Comparison of ENCODE assay signal across 8 cellular contexts in genomic region chr12:57213068-57213715, GRCh38. TPM values are rescaled to one million over a fixed set of nuclear protein-coding genes. Genes with fewer than 3 reads are reported as not detected.
A peak's percentile ranks its signal among the peaks of the same experiment; 100 is the strongest.
DNase-seq lines count a peak whose midpoint lies in the region; ATAC-seq, FAIRE-seq and TF ChIP-seq lines count a peak whose summit lies in the region.

No MANE protein-coding gene starts in this region.

- TF ChIP-seq CTCF in A549 (IDR thresholded peaks at IDR 0.05): peak; percentile 90
- TF ChIP-seq CTCF in MM.1S (IDR thresholded peaks at IDR 0.05; ENCODE audit: low read length): peak; percentile 81
- peak; percentile 94 for TF ChIP-seq CTCF in fibroblast of the aortic adventitia (IDR thresholded peaks at IDR 0.05; ENCODE audit: insufficient read depth, low read length)
- TF ChIP-seq CTCF in testis (IDR thresholded peaks at IDR 0.05): peak; percentile 87 to 95 (median 93)

- peak overlapping the region in 1 of 2 experiments; percentile 67; a peak in 4 of 6 replicates for H3K27ac ChIP-seq in A549
- no peak overlapping the region for H3K27ac ChIP-seq in MM.1S (ENCODE audit: low read length)
- peak overlapping the region; percentile 33 to 50 for H3K27ac ChIP-seq in testis

- TF ChIP-seq RAD21 in A549 (conservative IDR thresholded peaks at IDR 0.05 in 1 of 2, IDR thresholded peaks at IDR 0.05 in 1 of 2): peak; percentile 78 to 85

- CTCF ChIA-PET in A549 (lab: Yijun Ruan, JAX): interaction anchor here (0.5 to 8.5 kb wide), 32 partner anchors 8 to 503 kb away, joined by 3 to 615 read pairs (median 5); partner anchors contain the start of genes GLI1, INHBE, SHMT2 and STAT6

- no peak for TF ChIP-seq POLR2A in A549 (IDR thresholded peaks at IDR 0.05; ENCODE audit: low read length)
- no peak for TF ChIP-seq POLR2A in testis (IDR thresholded peaks at IDR 0.05)

- H3K9me3 ChIP-seq in A549: no peaks in the 10 kb centered on the region
- H3K9me3 ChIP-seq in MM.1S (replicated peaks; ENCODE audit: insufficient read depth, low read length): no peaks in the 10 kb centered on the region
- no peaks in the 10 kb centered on the region for H3K9me3 ChIP-seq in testis

- no peak overlapping the region for H2AFZ ChIP-seq in MM.1S (ENCODE audit: low read length)

- H3K9me2 ChIP-seq in MM.1S (replicated peaks; ENCODE audit: insufficient read depth, low read length): no peaks in the 10 kb centered on the region

- H3K27me3 ChIP-seq in MM.1S (replicated peaks; ENCODE audit: insufficient read depth, low read length) (peaks cover 92% of the 10 kb centered on the region), testis (no peaks in the 10 kb centered on the region)

- intact Hi-C loops in testis (cut with DNase I; ENCODE audit: low total_unique reads): no loop called here

- FAIRE-seq in A549 (lab: Jason Lieb, UNC): peak; percentile 13

- peaks cover 31% of the 10 kb centered on the region for H3K4me1 ChIP-seq in A549
- H3K4me1 ChIP-seq in MM.1S (ENCODE audit: low read length): peaks cover 17% of the 10 kb centered on the region
- peaks cover 27% of the 10 kb centered on the region for H3K4me1 ChIP-seq in testis

- no peaks in the 10 kb centered on the region for H3K79me2 ChIP-seq in MM.1S (ENCODE audit: low read length)

- H3K36me3 ChIP-seq in MM.1S (replicated peaks; ENCODE audit: insufficient read depth, low read length) (no peaks in the 10 kb centered on the region), testis (ENCODE audit: low read depth, missing control alignments) (no peaks in the 10 kb centered on the region)

- DNase-seq in A549 (ENCODE audit: low read depth in 1 of 2, low spot score in 1 of 2): peak; percentile 89 to 94
- peak; percentile 68 for DNase-seq in MM.1S
- DNase-seq in SHP77 treated with DMSO at 0.1 percent for 48 hours (lab: John Stamatoyannopoulos, UW): peak; percentile 63
- peak; percentile 69 for DNase-seq in activated effector memory CD4-positive, alpha-beta T cell treated with Interleukin-2 at 50 U/mL for 16 hours
- DNase-seq in fibroblast of the aortic adventitia (ENCODE audit: low read depth): peak; percentile 87
- peak in 55 of 56 donors; percentile 22 to 91 (median 72) for DNase-seq in nucleus accumbens (lab: John Stamatoyannopoulos, UW)
- DNase-seq in testis: peak; percentile 94

- H3K4me2 ChIP-seq in A549 (peak overlapping the region; percentile 54), MM.1S (ENCODE audit: low read depth, low read length) (peak overlapping the region; percentile 33; the same call in 1 of the 2 replicates)

- H4K20me1 ChIP-seq in MM.1S (ENCODE audit: insufficient read depth, low read length): 0 out of 2 replicates have a peak, but pooled peaks cover 4% of the 10 kb centered on the region

- POLR2A ChIA-PET in A549 (lab: Yijun Ruan, JAX): interaction anchor here (0.6 to 2.2 kb wide), 5 partner anchors 16 to 94 kb away, joined by 4 to 12 read pairs (median 9); partner anchors contain the start of gene SHMT2

- ATAC-seq in A549: peak; percentile 51 to 75
- ATAC-seq in GM18502 (IDR thresholded peaks at IDR 0.05; ENCODE audit: poor library complexity, unreplicated experiment): peak; percentile 55

- H3F3A ChIP-seq in MM.1S (ENCODE audit: insufficient read depth, low read length): peaks cover 10% of the 10 kb centered on the region

- H3K9ac ChIP-seq in MM.1S (ENCODE audit: low read length): no peak overlapping the region

- H3K4me3 ChIP-seq in A549 (no peak overlapping the region), MM.1S (ENCODE audit: low read length) (no peak overlapping the region), fibroblast of the aortic adventitia (ENCODE audit: low read depth, low read length) (no peak overlapping the region), testis (no peak overlapping the region)

- TF ChIP-seq EP300 in A549 (IDR thresholded peaks at IDR 0.05): no peak

- WGBS in A549 (ENCODE audit: missing lambda C conversion rate): 9% methylated on average over 16 of the region's 16 CpGs
- 13 to 16% methylated on average over 16 of the region's 16 CpGs for WGBS in testis, 2 donors

TF ChIP-seq in A549, 52 proteins besides CTCF, POLR2A, EP300 and RAD21 (continues in another document):
- TF ChIP-seq, protein P1, sequence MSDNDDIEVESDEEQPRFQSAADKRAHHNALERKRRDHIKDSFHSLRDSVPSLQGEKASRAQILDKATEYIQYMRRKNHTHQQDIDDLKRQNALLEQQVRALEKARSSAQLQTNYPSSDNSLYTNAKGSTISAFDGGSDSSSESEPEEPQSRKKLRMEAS (IDR thresholded peaks at IDR 0.05): peak; percentile 95
- TF ChIP-seq RCOR1 (IDR thresholded peaks at IDR 0.05; ENCODE audit: low read depth, low read length): no peak
- no peak for TF ChIP-seq CBX2 (IDR thresholded peaks at IDR 0.05; ENCODE audit: borderline replicate concordance, low read depth)
- no peak for TF ChIP-seq CHD2 (IDR thresholded peaks at IDR 0.05; ENCODE audit: low read length, partially characterized antibody)
- no peak for TF ChIP-seq FOSB (CRISPR knock-in tag; IDR thresholded peaks at IDR 0.05)
- TF ChIP-seq HEYL (CRISPR knock-in tag; IDR thresholded peaks at IDR 0.05): no peak
- TF ChIP-seq, protein P2, sequence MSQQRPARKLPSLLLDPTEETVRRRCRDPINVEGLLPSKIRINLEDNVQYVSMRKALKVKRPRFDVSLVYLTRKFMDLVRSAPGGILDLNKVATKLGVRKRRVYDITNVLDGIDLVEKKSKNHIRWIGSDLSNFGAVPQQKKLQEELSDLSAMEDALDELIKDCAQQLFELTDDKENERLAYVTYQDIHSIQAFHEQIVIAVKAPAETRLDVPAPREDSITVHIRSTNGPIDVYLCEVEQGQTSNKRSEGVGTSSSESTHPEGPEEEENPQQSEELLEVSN (IDR thresholded peaks at IDR 0.05; ENCODE audit: borderline replicate concordance, low read depth): peak; percentile 53; the same call in 1 of the 2 replicates
- no peak for TF ChIP-seq NPAS2 (CRISPR knock-in tag; IDR thresholded peaks at IDR 0.05; ENCODE audit: borderline replicate concordance)
- no peak for TF ChIP-seq POLR2AphosphoS2 (conservative IDR thresholded peaks at IDR 0.05; ENCODE audit: low read length)
- TF ChIP-seq, protein P3, sequence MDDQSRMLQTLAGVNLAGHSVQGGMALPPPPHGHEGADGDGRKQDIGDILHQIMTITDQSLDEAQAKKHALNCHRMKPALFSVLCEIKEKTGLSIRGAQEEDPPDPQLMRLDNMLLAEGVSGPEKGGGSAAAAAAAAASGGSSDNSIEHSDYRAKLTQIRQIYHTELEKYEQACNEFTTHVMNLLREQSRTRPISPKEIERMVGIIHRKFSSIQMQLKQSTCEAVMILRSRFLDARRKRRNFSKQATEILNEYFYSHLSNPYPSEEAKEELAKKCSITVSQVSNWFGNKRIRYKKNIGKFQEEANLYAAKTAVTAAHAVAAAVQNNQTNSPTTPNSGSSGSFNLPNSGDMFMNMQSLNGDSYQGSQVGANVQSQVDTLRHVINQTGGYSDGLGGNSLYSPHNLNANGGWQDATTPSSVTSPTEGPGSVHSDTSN (IDR thresholded peaks at IDR 0.05): no peak
- TF ChIP-seq ZFP36 (IDR thresholded peaks at IDR 0.05; ENCODE audit: borderline replicate concordance, partially characterized antibody): no peak
- no peak for TF ChIP-seq GATA3 (IDR thresholded peaks at IDR 0.05; ENCODE audit: borderline replicate concordance)
- TF ChIP-seq EHF (CRISPR knock-in tag; IDR thresholded peaks at IDR 0.05): no peak
- TF ChIP-seq NR3C1 (IDR thresholded peaks at IDR 0.05): no peak
- no peak for TF ChIP-seq ESRRA (IDR thresholded peaks at IDR 0.05; ENCODE audit: borderline replicate concordance, low read length)
- TF ChIP-seq HES2 (IDR thresholded peaks at IDR 0.05): no peak
- TF ChIP-seq NFE2L2 (conservative IDR thresholded peaks at IDR 0.05; ENCODE audit: low read length): no peak

RNA-seq across cellular contexts. Expression of gene NXPH4, which starts 3.4 kb away (rescaled TPM):
- polyA plus RNA-seq in A549 (2011; rRNA removed): 0.52 and 0.69 TPM in 2 replicates
- polyA plus RNA-seq in A549 (2012; cell fraction: cytosol; rRNA removed): 1.9 and 2.9 TPM in 2 replicates
- 2.4 and 3.2 TPM in 2 replicates for polyA plus RNA-seq in A549 (2012; cell fraction: nucleus; rRNA removed)
- polyA plus RNA-seq in A549 (2017; fragmentation: RNase III; extraction: RNeasy Plus Mini Kit Qiagen cat#74134 plus additional on column Dnase treatment): 3.3 to 4.5 TPM (median 3.5 TPM) in 3 replicates
- polyA minus RNA-seq in A549 (2011; rRNA and poly(A)+ RNA removed): 0.95 and 1.5 TPM in 2 replicates
- total RNA-seq in fibroblast of the aortic adventitia (ENCODE audit: low replicate concordance): 1.9 and 2.4 TPM in 2 replicates
- 1 to 10 TPM; 7.5 to 7.7 TPM for total RNA-seq in testis
- 1.8 TPM for polyA plus RNA-seq in testis (ENCODE audit: insufficient read depth, low read depth, low replicate concordance)

RNA-seq across cellular contexts. Expression of gene SHMT2, which starts 16.3 kb away (rescaled TPM):
- polyA plus RNA-seq in A549 (2011; rRNA removed): 110 and 113 TPM in 2 replicates
- polyA plus RNA-seq in A549 (2012; cell fraction: cytosol; rRNA removed): 303 and 306 TPM in 2 replicates
- polyA plus RNA-seq in A549 (2012; cell fraction: nucleus; rRNA removed): 517 and 642 TPM in 2 replicates
- 150 to 166 TPM (median 156 TPM) in 3 replicates for polyA plus RNA-seq in A549 (2017; fragmentation: RNase III; extraction: RNeasy Plus Mini Kit Qiagen cat#74134 plus additional on column Dnase treatment)
- 161 and 189 TPM in 2 replicates for polyA minus RNA-seq in A549 (2011; rRNA and poly(A)+ RNA removed)
- total RNA-seq in fibroblast of the aortic adventitia (ENCODE audit: low replicate concordance): 233 and 303 TPM in 2 replicates
- total RNA-seq in testis: 10 to 100 TPM; 25.9 to 33.9 TPM
- polyA plus RNA-seq in testis (ENCODE audit: insufficient read depth, low read depth, low replicate concordance): 24.8 TPM

RNA-seq across cellular contexts. Expression of gene STAC3, which starts 37.8 kb away (rescaled TPM):
- polyA plus RNA-seq in A549 (2011; rRNA removed) (0.40 and 0.62 TPM in 2 replicates), A549 (2017; fragmentation: RNase III; extraction: RNeasy Plus Mini Kit Qiagen cat#74134 plus additional on column Dnase treatment) (0.43 to 0.59 TPM (median 0.54 TPM) in 3 replicates), testis (ENCODE audit: insufficient read depth, low read depth, low replicate concordance) (23.4 TPM)
- 0.32 and 0.41 TPM in 2 replicates for polyA plus RNA-seq in A549 (2012; cell fraction: cytosol; rRNA removed)
- polyA plus RNA-seq in A549 (2012; cell fraction: nucleus; rRNA removed): 1.8 and 2.2 TPM in 2 replicates
- 0.45 and 0.68 TPM in 2 replicates for polyA minus RNA-seq in A549 (2011; rRNA and poly(A)+ RNA removed)
- total RNA-seq in fibroblast of the aortic adventitia (ENCODE audit: low replicate concordance) (0.90 and 3.8 TPM in 2 replicates), testis (10 to 100 TPM in 1 of 2 donors, 1 to 10 TPM in 1; 5.0 to 12.0 TPM)
